Comparison of ENCODE assay signal across 26 cellular contexts in genomic region chr15:74829991-74830390, GRCh38. TPM values are rescaled to one million over a fixed set of nuclear protein-coding genes. Genes with fewer than 3 reads are reported as not detected.
"Had no signal": no experiment of that assay in that cellular context is flagged by ENCODE, and none has a peak within 500 bp of the region (broad histone marks: within the 10 kb centered on the region; RNA-seq: fewer than 3 reads in every experiment).

No MANE protein-coding gene starts in this region.

- H3K4me1 ChIP-seq: ascending aorta, lower lobe of right lung had no signal

- DNase-seq: activated naive CD4-positive, alpha-beta T cell; activated T-cell treated with anti-CD3 and anti-CD28 coated beads, Interleukin-2, amount 50 U/mL, for 24 hours; brain microvascular endothelial cell; central memory CD4-positive, alpha-beta T cell; effector memory CD8-positive, alpha-beta T cell; foreskin melanocyte; immature natural killer cell; lower lobe of right lung; mesendoderm; mucosa of descending colon; naive B cell; nucleus accumbens; posterior cingulate gyrus; small intestine; stimulated activated CD4-positive, alpha-beta T cell treated with anti-CD3 and anti-CD28 coated beads, Interleukin-2, amount 100 ng/mL, for 24 hours; stimulated activated naive CD8-positive, alpha-beta T cell treated with anti-CD3 and anti-CD28 coated beads, Interleukin-15, amount 100 ng/mL, for 72 hours had no signal

- H3K36me3 ChIP-seq: adrenal gland, ascending aorta, brain microvascular endothelial cell, lower lobe of right lung, tibial nerve had no signal

- H3K4me3 ChIP-seq: adrenal gland, ascending aorta, lower lobe of right lung, mucosa of descending colon, tibial nerve had no signal

- H3K27ac ChIP-seq: adrenal gland, ascending aorta, brain microvascular endothelial cell, lower lobe of right lung, tibial nerve had no signal

- H3K9me3 ChIP-seq: adrenal gland, ascending aorta, lower lobe of right lung, mucosa of descending colon, tibial nerve had no signal

- H3K27me3 ChIP-seq: adrenal gland had no signal

RNA-seq across cellular contexts. Expression of gene CPLX3, which starts 3.6 kb away (rescaled TPM):
- total RNA-seq: ascending aorta, dermis microvascular lymphatic vessel endothelial cell, endothelial cell of umbilical vein, esophagus mucosa, kidney epithelial cell, left lobe of liver, lower lobe of right lung, sciatic nerve, tibial nerve, urinary bladder had no signal

RNA-seq across cellular contexts. Expression of gene LMAN1L, which starts 17.4 kb away (rescaled TPM):
- total RNA-seq: ascending aorta, dermis microvascular lymphatic vessel endothelial cell, endothelial cell of umbilical vein, esophagus mucosa, kidney epithelial cell, left lobe of liver, lower lobe of right lung, sciatic nerve had no signal
